In the genomic region with DNA sequence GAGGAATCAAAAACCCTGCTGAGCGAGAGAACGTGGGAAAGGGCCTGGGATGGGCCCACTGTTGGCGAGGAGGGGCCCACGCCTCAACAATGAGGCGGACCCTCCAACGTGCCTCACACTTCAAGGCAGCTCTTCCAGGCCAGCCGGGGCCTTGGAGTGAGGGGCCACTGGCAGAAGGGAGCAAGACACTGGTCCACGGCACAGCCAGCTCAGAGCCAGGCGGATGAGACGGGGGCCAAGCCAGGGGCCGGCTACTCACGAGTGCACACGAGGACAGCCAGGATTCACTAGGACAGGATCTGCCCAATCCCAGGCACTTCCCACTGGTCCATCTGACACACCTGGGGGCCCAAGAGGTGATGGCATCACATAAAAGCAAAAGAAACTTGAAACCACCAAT, we compare ENCODE assay signal across 12 cellular contexts. TPM values are rescaled to one million over a fixed set of nuclear protein-coding genes. Genes with fewer than 3 reads are reported as not detected.
A peak's percentile ranks its signal among the peaks of the same experiment; 100 is the strongest.
DNase-seq lines count a peak whose midpoint lies in the region; ATAC-seq and TF ChIP-seq lines count a peak whose summit lies in the region.
"Had no signal": no experiment of that assay in that cellular context is flagged by ENCODE, and none has a peak within 500 bp of the region (broad histone marks: within the 10 kb centered on the region; RNA-seq: fewer than 3 reads in every experiment).

No MANE protein-coding gene starts in this region.

- DNase-seq in CD8-positive, alpha-beta memory T cell = no peak
- DNase-seq in WTC11 (ENCODE audit: low spot score) (no peak), suprapubic skin (ENCODE audit: low spot score in 2 of 2) (no peak), posterior cingulate gyrus (no peak), DMS153 (lab: John Stamatoyannopoulos, UW) (no peak), OCI-M1 (lab: John Stamatoyannopoulos, UW) (no peak)
- DNase-seq: COR-L47, NCI-H226 had no signal

- no peak overlapping the region for H3K4me3 ChIP-seq in CD8-positive, alpha-beta memory T cell (ENCODE audit: low read length)
- no peak overlapping the region for H3K4me3 ChIP-seq in suprapubic skin
- H3K4me3 ChIP-seq: lung, uterus had no signal

- H3K9me3 Mint-ChIP-seq in CD8-positive, alpha-beta memory T cell = no peaks in the 10 kb centered on the region
- H3K9me3 Mint-ChIP-seq in WTC11 = no peaks in the 10 kb centered on the region

- peaks cover 0 to 2% (median 0%) of the 10 kb centered on the region in 3 donors for H3K36me3 Mint-ChIP-seq in CD8-positive, alpha-beta memory T cell
- H3K36me3 Mint-ChIP-seq in WTC11 = no peaks in the 10 kb centered on the region

- TF ChIP-seq CTCF in WTC11 (IDR thresholded peaks at IDR 0.05) (no peak), suprapubic skin (IDR thresholded peaks at IDR 0.05) (no peak)

- H3K36me3 ChIP-seq in CD8-positive, alpha-beta memory T cell (ENCODE audit: insufficient read depth, low read length) = no peaks in the 10 kb centered on the region
- H3K36me3 ChIP-seq in suprapubic skin = no peaks in the 10 kb centered on the region
- H3K36me3 ChIP-seq: uterus had no signal

- TF ChIP-seq POLR2A in suprapubic skin (IDR thresholded peaks at IDR 0.05) = no peak

- POLR2A ChIA-PET in CD8-positive, alpha-beta memory T cell (lab: Charles Lee) = interaction anchor here (1.0 kb wide), 1 partner anchor 70 kb away, joined by 4 read pairs; no protein-coding TSS in a partner anchor
- POLR2A ChIA-PET in WTC11 (lab: Charles Lee) = no interaction called here

- intact Hi-C loops in posterior cingulate gyrus (cut with DNase I) = no loop called here

- H3K4me1 Mint-ChIP-seq in CD8-positive, alpha-beta memory T cell = peaks cover 87 to 98% (median 93%) of the 10 kb centered on the region in 3 donors
- peaks cover 11% of the 10 kb centered on the region for H3K4me1 Mint-ChIP-seq in WTC11

- H3K27me3 Mint-ChIP-seq in CD8-positive, alpha-beta memory T cell = peaks cover 0 to 3% of the 10 kb centered on the region in 2 donors
- H3K27me3 Mint-ChIP-seq in WTC11 (ENCODE audit: low read depth) = no peaks in the 10 kb centered on the region

- H3K9me3 ChIP-seq in CD8-positive, alpha-beta memory T cell (ENCODE audit: low read length) = no peaks in the 10 kb centered on the region
- no peaks in the 10 kb centered on the region for H3K9me3 ChIP-seq in suprapubic skin
- H3K9me3 ChIP-seq: uterus had no signal

- peak overlapping the region; percentile 65 to 100 (median 96) for H3K27ac Mint-ChIP-seq in CD8-positive, alpha-beta memory T cell
- H3K27ac Mint-ChIP-seq in WTC11 = peak overlapping the region; percentile 70; the same call in 1 of the 2 replicates

- TF ChIP-seq EP300 in suprapubic skin (IDR thresholded peaks at IDR 0.05) = no peak

- peaks cover 97% of the 10 kb centered on the region for H3K4me1 ChIP-seq in CD8-positive, alpha-beta memory T cell (ENCODE audit: insufficient read depth, low read length)
- peaks cover 92% of the 10 kb centered on the region for H3K4me1 ChIP-seq in suprapubic skin

- ATAC-seq in WTC11 = no peak

- H3K4me3 Mint-ChIP-seq in CD8-positive, alpha-beta memory T cell = peak overlapping the region in 6 of 7 donors; percentile 41 to 89 (median 66)
- H3K4me3 Mint-ChIP-seq in WTC11 = no peak overlapping the region

- CTCF ChIA-PET in CD8-positive, alpha-beta memory T cell (lab: Charles Lee) = interaction anchor here (0.9 to 1.5 kb wide), 3 partner anchors 10 to 15 kb away, joined by 3 read pairs; no protein-coding TSS in a partner anchor
- CTCF ChIA-PET in WTC11 (lab: Charles Lee) = interaction anchor here (2.3 to 2.6 kb wide), 2 partner anchors 16 to 19 kb away, joined by 9 to 12 read pairs; no protein-coding TSS in a partner anchor

- H3K27ac ChIP-seq in CD8-positive, alpha-beta memory T cell (ENCODE audit: low read depth, low read length) = peak overlapping the region; percentile 6
- peak overlapping the region; percentile 23 for H3K27ac ChIP-seq in layer of hippocampus (ENCODE audit: low read depth, low read length)
- H3K27ac ChIP-seq in suprapubic skin = peak overlapping the region; percentile 33
- H3K27ac ChIP-seq: KMS-11 had no signal

- H3K27me3 ChIP-seq in CD8-positive, alpha-beta memory T cell (ENCODE audit: insufficient read depth, low read length, poor library complexity, severe bottlenecking) = no peaks in the 10 kb centered on the region
- no peaks in the 10 kb centered on the region for H3K27me3 ChIP-seq in layer of hippocampus (ENCODE audit: control insufficient read depth, insufficient read depth, low read length)
- no peaks in the 10 kb centered on the region for H3K27me3 ChIP-seq in suprapubic skin
- H3K27me3 ChIP-seq: uterus had no signal

- 90% methylated on average over 7 of the region's 13 CpGs for WGBS in suprapubic skin

TF ChIP-seq in WTC11, 78 proteins besides CTCF, POLR2A, EP300 and RAD21 (continues in another document):
- no peak for TF ChIP-seq MAX (CRISPR knock-in tag; IDR thresholded peaks at IDR 0.05)
- TF ChIP-seq USF1 (CRISPR knock-in tag; IDR thresholded peaks at IDR 0.05) = no peak
- no peak for TF ChIP-seq HMGA2 (CRISPR knock-in tag; IDR thresholded peaks at IDR 0.05)
- TF ChIP-seq, protein P1, sequence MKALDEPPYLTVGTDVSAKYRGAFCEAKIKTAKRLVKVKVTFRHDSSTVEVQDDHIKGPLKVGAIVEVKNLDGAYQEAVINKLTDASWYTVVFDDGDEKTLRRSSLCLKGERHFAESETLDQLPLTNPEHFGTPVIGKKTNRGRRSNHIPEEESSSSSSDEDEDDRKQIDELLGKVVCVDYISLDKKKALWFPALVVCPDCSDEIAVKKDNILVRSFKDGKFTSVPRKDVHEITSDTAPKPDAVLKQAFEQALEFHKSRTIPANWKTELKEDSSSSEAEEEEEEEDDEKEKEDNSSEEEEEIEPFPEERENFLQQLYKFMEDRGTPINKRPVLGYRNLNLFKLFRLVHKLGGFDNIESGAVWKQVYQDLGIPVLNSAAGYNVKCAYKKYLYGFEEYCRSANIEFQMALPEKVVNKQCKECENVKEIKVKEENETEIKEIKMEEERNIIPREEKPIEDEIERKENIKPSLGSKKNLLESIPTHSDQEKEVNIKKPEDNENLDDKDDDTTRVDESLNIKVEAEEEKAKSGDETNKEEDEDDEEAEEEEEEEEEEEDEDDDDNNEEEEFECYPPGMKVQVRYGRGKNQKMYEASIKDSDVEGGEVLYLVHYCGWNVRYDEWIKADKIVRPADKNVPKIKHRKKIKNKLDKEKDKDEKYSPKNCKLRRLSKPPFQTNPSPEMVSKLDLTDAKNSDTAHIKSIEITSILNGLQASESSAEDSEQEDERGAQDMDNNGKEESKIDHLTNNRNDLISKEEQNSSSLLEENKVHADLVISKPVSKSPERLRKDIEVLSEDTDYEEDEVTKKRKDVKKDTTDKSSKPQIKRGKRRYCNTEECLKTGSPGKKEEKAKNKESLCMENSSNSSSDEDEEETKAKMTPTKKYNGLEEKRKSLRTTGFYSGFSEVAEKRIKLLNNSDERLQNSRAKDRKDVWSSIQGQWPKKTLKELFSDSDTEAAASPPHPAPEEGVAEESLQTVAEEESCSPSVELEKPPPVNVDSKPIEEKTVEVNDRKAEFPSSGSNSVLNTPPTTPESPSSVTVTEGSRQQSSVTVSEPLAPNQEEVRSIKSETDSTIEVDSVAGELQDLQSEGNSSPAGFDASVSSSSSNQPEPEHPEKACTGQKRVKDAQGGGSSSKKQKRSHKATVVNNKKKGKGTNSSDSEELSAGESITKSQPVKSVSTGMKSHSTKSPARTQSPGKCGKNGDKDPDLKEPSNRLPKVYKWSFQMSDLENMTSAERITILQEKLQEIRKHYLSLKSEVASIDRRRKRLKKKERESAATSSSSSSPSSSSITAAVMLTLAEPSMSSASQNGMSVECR (CRISPR knock-in tag; IDR thresholded peaks at IDR 0.05; ENCODE audit: borderline replicate concordance) = no peak
- TF ChIP-seq, protein P2, sequence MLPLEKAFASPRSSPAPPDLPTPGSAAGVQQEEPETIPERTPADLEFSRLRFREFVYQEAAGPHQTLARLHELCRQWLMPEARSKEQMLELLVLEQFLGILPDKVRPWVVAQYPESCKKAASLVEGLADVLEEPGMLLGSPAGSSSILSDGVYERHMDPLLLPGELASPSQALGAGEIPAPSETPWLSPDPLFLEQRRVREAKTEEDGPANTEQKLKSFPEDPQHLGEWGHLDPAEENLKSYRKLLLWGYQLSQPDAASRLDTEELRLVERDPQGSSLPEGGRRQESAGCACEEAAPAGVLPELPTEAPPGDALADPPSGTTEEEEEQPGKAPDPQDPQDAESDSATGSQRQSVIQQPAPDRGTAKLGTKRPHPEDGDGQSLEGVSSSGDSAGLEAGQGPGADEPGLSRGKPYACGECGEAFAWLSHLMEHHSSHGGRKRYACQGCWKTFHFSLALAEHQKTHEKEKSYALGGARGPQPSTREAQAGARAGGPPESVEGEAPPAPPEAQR (CRISPR knock-in tag; IDR thresholded peaks at IDR 0.05) = no peak
- no peak for TF ChIP-seq SP1 (CRISPR knock-in tag; conservative IDR thresholded peaks at IDR 0.05)
- no peak for TF ChIP-seq ZNF232 (CRISPR knock-in tag; IDR thresholded peaks at IDR 0.05)
- no peak for TF ChIP-seq SMAD3 (CRISPR knock-in tag; IDR thresholded peaks at IDR 0.05; ENCODE audit: borderline replicate concordance)
- TF ChIP-seq ZBTB21 (CRISPR knock-in tag; IDR thresholded peaks at IDR 0.05; ENCODE audit: borderline replicate concordance) = no peak
- TF ChIP-seq ELF4 (CRISPR knock-in tag; IDR thresholded peaks at IDR 0.05; ENCODE audit: low read depth) = no peak
- TF ChIP-seq ZNF121 (CRISPR knock-in tag; IDR thresholded peaks at IDR 0.05) = no peak
- no peak for TF ChIP-seq CREB1 (CRISPR knock-in tag; IDR thresholded peaks at IDR 0.05)
- no peak for TF ChIP-seq NR3C1 (CRISPR knock-in tag; conservative IDR thresholded peaks at IDR 0.05; ENCODE audit: low read depth)

RNA-seq across cellular contexts. Expression of gene ELL, which starts 20.5 kb away (rescaled TPM):
- total RNA-seq in CD8-positive, alpha-beta memory T cell = 10 to 100 TPM; 24.4 to 25.5 TPM
- polyA plus RNA-seq in CD8-positive, alpha-beta memory T cell = 22.1 TPM
- total RNA-seq in WTC11 (2021) (11.6 to 17.3 TPM (median 13.1 TPM) in 3 replicates), suprapubic skin (10 to 100 TPM; 27.0 to 59.5 (median 36.9) TPM)

RNA-seq across cellular contexts. Expression of gene FKBP8, which starts 42.0 kb away (rescaled TPM):
- total RNA-seq in CD8-positive, alpha-beta memory T cell = 100 to 1,000 TPM; 161 to 170 TPM
- 138 TPM for polyA plus RNA-seq in CD8-positive, alpha-beta memory T cell
- total RNA-seq in WTC11 (2021) (345 to 423 TPM (median 410 TPM) in 3 replicates), suprapubic skin (100 to 1,000 TPM; 194 to 217 (median 203) TPM)

RNA-seq across cellular contexts. Expression of gene KXD1, which starts 56.3 kb away (rescaled TPM):
- 100 to 1,000 TPM; 127 to 128 TPM for total RNA-seq in CD8-positive, alpha-beta memory T cell
- polyA plus RNA-seq in CD8-positive, alpha-beta memory T cell = 84.4 TPM
- 136 to 155 TPM (median 154 TPM) in 3 replicates for total RNA-seq in WTC11 (2021)
- 100 to 1,000 TPM in 1 of 4 donors, 10 to 100 TPM in 3; 72.4 to 107 (median 89.4) TPM for total RNA-seq in suprapubic skin
